In the genomic region with DNA sequence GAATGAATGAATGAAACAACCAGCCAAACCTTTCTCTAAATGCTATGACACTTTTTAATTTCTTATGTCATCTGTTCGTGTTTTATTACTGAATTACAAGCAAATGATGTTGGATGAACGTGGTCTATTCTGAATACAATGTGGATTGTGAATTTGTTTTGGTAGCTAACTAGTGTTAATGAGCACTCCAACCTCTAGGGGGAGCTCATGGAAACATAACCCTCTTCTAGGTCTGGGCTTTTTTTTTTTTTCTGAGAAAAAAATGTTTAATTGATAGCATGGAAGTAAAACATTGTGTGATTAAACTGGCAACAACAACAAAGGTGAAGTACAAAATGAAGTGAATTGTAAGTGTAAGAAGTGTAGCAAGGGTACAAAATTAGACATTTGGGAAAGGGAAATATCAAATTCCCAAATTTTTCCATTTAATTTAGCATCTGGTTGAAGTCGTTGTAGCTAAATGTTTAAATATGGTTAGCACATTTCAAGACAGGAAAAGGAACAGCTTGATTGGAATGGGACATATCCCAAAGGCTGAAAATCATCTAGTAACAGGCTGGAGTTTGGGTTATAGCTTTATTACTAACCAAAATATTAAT, we compare ENCODE assay signal across 8 cellular contexts. TPM values are rescaled to one million over a fixed set of nuclear protein-coding genes. Genes with fewer than 3 reads are reported as not detected.
A peak's percentile ranks its signal among the peaks of the same experiment; 100 is the strongest.
DNase-seq lines count a peak whose midpoint lies in the region; ATAC-seq, FAIRE-seq and TF ChIP-seq lines count a peak whose summit lies in the region.

No MANE protein-coding gene starts in this region.

- H3K4me1 ChIP-seq in K562 (replicated peaks in 1 of 2; ENCODE audit: control insufficient read depth in 2 of 2, insufficient read depth in 2 of 2, low read length in 2 of 2) (no peaks in the 10 kb centered on the region), mucosa of descending colon (ENCODE audit: low read depth) (no peaks in the 10 kb centered on the region)

- H3K79me2 ChIP-seq in K562 (ENCODE audit: control insufficient read depth, insufficient read depth, low read length), result no peaks in the 10 kb centered on the region

- CTCF ChIA-PET in activated naive CD4-positive, alpha-beta T cell treated with anti-CD3 and anti-CD28 coated beads for 36 hours (lab: Charles Lee), result interaction anchor here (0.6 to 1.2 kb wide), 8 partner anchors 16 to 183 kb away, joined by 3 to 5 read pairs (median 3); a partner anchor contains a TSS
- CTCF ChIA-PET in K562 (lab: Yijun Ruan, JAX; ENCODE audit: low intra/inter-chr PET ratio), result interaction anchor here (0.6 kb wide), 1 partner anchor 193 kb away, joined by 3 read pairs; no protein-coding TSS in a partner anchor

- POLR2A ChIA-PET in K562 (lab: Yijun Ruan, JAX), result interaction anchor here (0.7 kb wide), 1 partner anchor 45 kb away, joined by 3 read pairs; no protein-coding TSS in a partner anchor

- H3K9me3 ChIP-seq in K562 (replicated peaks; ENCODE audit: control insufficient read depth, insufficient read depth, low read depth, low read length) (no peaks in the 10 kb centered on the region), mucosa of descending colon (no peaks in the 10 kb centered on the region)

- no peak overlapping the region for H3K27ac Mint-ChIP-seq in activated naive CD4-positive, alpha-beta T cell treated with anti-CD3 and anti-CD28 coated beads for 36 hours

- no peaks in the 10 kb centered on the region for H3K4me1 Mint-ChIP-seq in activated naive CD4-positive, alpha-beta T cell treated with anti-CD3 and anti-CD28 coated beads for 36 hours (ENCODE audit: low read depth)

- no peaks in the 10 kb centered on the region for H3K9me1 ChIP-seq in K562 (ENCODE audit: control insufficient read depth, insufficient read depth, low read length)

- H4K20me1 ChIP-seq in K562 (replicated peaks; ENCODE audit: control insufficient read depth, insufficient read depth, low read length), result no peaks in the 10 kb centered on the region

- H3K27me3 ChIP-seq in H7 (ENCODE audit: control insufficient read depth, insufficient read depth, low read length) (no peaks in the 10 kb centered on the region), K562 (ENCODE audit: control insufficient read depth in 2 of 2, insufficient read depth in 2 of 2, low read length in 2 of 2) (no peaks in the 10 kb centered on the region)

- H3K27me3 Mint-ChIP-seq in activated naive CD4-positive, alpha-beta T cell treated with anti-CD3 and anti-CD28 coated beads for 36 hours (ENCODE audit: low read depth), result no peaks in the 10 kb centered on the region

- ATAC-seq in K562 (peak; percentile 61; the same call in 1 of the 3 replicates), mucosa of descending colon (no peak), sciatic nerve (no peak)

- no peak overlapping the region for H3K4me3 ChIP-seq in H7 (ENCODE audit: insufficient read depth, low read depth, low read length)
- H3K4me3 ChIP-seq in K562, result no peak overlapping the region
- H3K4me3 ChIP-seq in mucosa of descending colon, result no peak overlapping the region

- intact Hi-C loops in activated naive CD4-positive, alpha-beta T cell treated with anti-CD3 and anti-CD28 coated beads for 36 hours (cut with micrococcal nuclease), result loop anchor here (1.0 kb wide), 2 partner anchors 241 to 263 kb away; no protein-coding TSS in a partner anchor
- intact Hi-C loops in K562 (cut with micrococcal nuclease) (no loop called here), mucosa of descending colon (cut with DNase I, micrococcal nuclease) (loop anchor here in 1 of 2 donors (10.0 kb wide), 1 partner anchor 262 kb away; no protein-coding TSS in a partner anchor), sciatic nerve (cut with DNase I) (no loop called here)

- BruUV-seq in K562 (replicated peaks; lab: Mats Ljungman, UMichigan), result no TSS peak

- H2AFZ ChIP-seq in K562 (ENCODE audit: low read depth, low read length), result no peak overlapping the region

- TF ChIP-seq POLR2A in K562 (conservative IDR thresholded peaks at IDR 0.05), result no peak

- H3K4me3 Mint-ChIP-seq in activated naive CD4-positive, alpha-beta T cell treated with anti-CD3 and anti-CD28 coated beads for 36 hours, result no peak overlapping the region

- 0% methylated on average over 3 of the region's 3 CpGs for WGBS in K562 (ENCODE audit: insufficient coverage, low coverage, missing lambda C conversion rate)

- FAIRE-seq in K562 (lab: Jason Lieb, UNC), result peak; percentile 51

- no peak for TF ChIP-seq EP300 in K562 (IDR thresholded peaks at IDR 0.05; ENCODE audit: low read length)

- H3K36me3 ChIP-seq in H7 (replicated peaks; ENCODE audit: control insufficient read depth, insufficient read depth, low read length) (no peaks in the 10 kb centered on the region), K562 (ENCODE audit: control insufficient read depth, insufficient read depth, low read length) (no peaks in the 10 kb centered on the region), mucosa of descending colon (ENCODE audit: low read depth) (no peaks in the 10 kb centered on the region)

- H3K4me2 ChIP-seq in K562 (ENCODE audit: insufficient read depth, low read length), result no peak overlapping the region

- peaks cover 2% of the 10 kb centered on the region for H3K9me3 Mint-ChIP-seq in activated naive CD4-positive, alpha-beta T cell treated with anti-CD3 and anti-CD28 coated beads for 36 hours

- H3K9ac ChIP-seq in K562 (ENCODE audit: insufficient read depth in 1 of 2, low read depth in 2 of 2, low read length in 2 of 2), result no peak overlapping the region

- peak in 1 of 2 experiments; percentile 11; a peak in 1 of 4 replicates for TF ChIP-seq RAD21 in K562 (CRISPR knock-in tag; conservative IDR thresholded peaks at IDR 0.05 in 1 of 2, IDR thresholded peaks at IDR 0.05 in 1 of 2)

- H3K27ac ChIP-seq in K562 (ENCODE audit: extremely low read depth, low read depth, low read length), result no peak overlapping the region

- peak; percentile 25 for DNase-seq in activated naive CD4-positive, alpha-beta T cell treated with anti-CD3 and anti-CD28 coated beads for 36 hours
- DNase-seq in activated naive CD4-positive, alpha-beta T cell treated with Interleukin-2 at 50 U/mL for 16 hours, result no peak
- DNase-seq in H7 (peak; percentile 30), MV-4-11 (lab: John Stamatoyannopoulos, UW) (peak; percentile 65), K562 (ENCODE audit: extremely low read depth in 1 of 4, low spot score in 3 of 4) (peak; percentile 35 to 62 (median 56)), mucosa of descending colon (peak in 1 of 3 donors; percentile 77), sciatic nerve (ENCODE audit: low spot score) (no peak), NCI-H1930 (lab: John Stamatoyannopoulos, UW) (no peak)

- no peaks in the 10 kb centered on the region for H3K36me3 Mint-ChIP-seq in activated naive CD4-positive, alpha-beta T cell treated with anti-CD3 and anti-CD28 coated beads for 36 hours (ENCODE audit: low read depth)

- in situ Hi-C loops in K562 (cut with MboI), result no loop called here

- TF ChIP-seq CTCF in K562 (IDR thresholded peaks at IDR 0.05 in 2 of 3, conservative IDR thresholded peaks at IDR 0.05 in 1 of 3; ENCODE audit: insufficient read depth in 2 of 3, low read depth in 1 of 3, low read length in 3 of 3) (peak in 2 of 3 experiments; percentile 50 to 59; a peak in 4 of 6 replicates), mucosa of descending colon (IDR thresholded peaks at IDR 0.05) (peak; percentile 24)

TF ChIP-seq in K562, 482 proteins besides CTCF, POLR2A, EP300 and RAD21:
- TF ChIP-seq ZNF76 (CRISPR knock-in tag; IDR thresholded peaks at IDR 0.05; ENCODE audit: borderline replicate concordance) (no peak), ZNF384 (IDR thresholded peaks at IDR 0.05; ENCODE audit: low read depth, low read length) (peak; percentile 90)

RNA-seq across cellular contexts. Expression of a gene that starts 42.6 kb away (rescaled TPM):
- 1 to 10 TPM; 1.8 to 2.0 TPM for total RNA-seq in activated naive CD4-positive, alpha-beta T cell treated with anti-CD3 and anti-CD28 coated beads for 36 hours
- total RNA-seq in H7 (2014; rRNA removed; shearing (Covaris generic)), result 0.38 and 1.7 TPM in 2 replicates
- not detected in 2 replicates for total RNA-seq in K562 (2011; cell fraction: chromatin; rRNA removed; ENCODE audit: low replicate concordance)
- not detected in 2 replicates for total RNA-seq in K562 (2011; cell fraction: nucleolus; rRNA removed)
- total RNA-seq in K562 (2011; cell fraction: nucleoplasm; rRNA removed), result not detected in 2 replicates
- total RNA-seq in K562 (2014; rRNA removed), result not detected in 2 replicates
- total RNA-seq in K562 (2014; rRNA removed; fragmentation: Illumina TruSeq; extraction: Trizol), result not detected in 2 replicates
- not detected in 2 replicates for total RNA-seq in K562 (2015; rRNA removed; fragmentation: Illumina TruSeq; extraction: Trizol)
- total RNA-seq in K562 (2021), result not detected in 2 replicates
- 0.01 TPM in 1 of 2 replicates, not detected in the other for polyA plus RNA-seq in K562 (2011; rRNA removed)
- not detected in 2 replicates for polyA plus RNA-seq in K562 (2011; cell fraction: cytosol; rRNA removed)
- polyA plus RNA-seq in K562 (2011; cell fraction: nucleus; rRNA removed), result not detected in 2 replicates
- polyA plus RNA-seq in K562 (2012), result 0.06 TPM in 1 of 2 replicates, not detected in the other
- not detected in 2 replicates for polyA plus RNA-seq in K562 (2014; fragmentation: Illumina TruSeq; extraction: Trizol)
- polyA plus RNA-seq in K562 (2014; fragmentation: Nextera tagmentation; extraction: Ambion mirVana), result not detected
- polyA plus RNA-seq in K562 (2014; rRNA removed), result not detected in 2 replicates
- not detected in 2 replicates for polyA minus RNA-seq in K562 (2011; rRNA and poly(A)+ RNA removed)
- not detected in 2 replicates for polyA minus RNA-seq in K562 (2011; cell fraction: cytosol; rRNA and poly(A)+ RNA removed)
- not detected in 2 replicates for polyA minus RNA-seq in K562 (2011; cell fraction: nucleus; rRNA and poly(A)+ RNA removed)
- total RNA-seq in mucosa of descending colon, result 10 to 100 TPM in 1 of 3 donors, 1 to 10 TPM in 1, under 1 TPM in 1; 0.75 to 36.6 (median 8.4) TPM
- 5.4 TPM for total RNA-seq in sciatic nerve

Comparison
In these comparisons a context has a peak if more than half of its experiments do, and no peak if none do; other contexts are left out.
1. DNase-seq: peak in activated naive CD4-positive, alpha-beta T cell treated with anti-CD3 and anti-CD28 coated beads for 36 hours (single experiment), H7 (single experiment), MV-4-11 (single experiment) and K562 (4 of 4); none in activated naive CD4-positive, alpha-beta T cell treated with Interleukin-2 at 50 U/mL for 16 hours (single experiment), sciatic nerve (single experiment) and NCI-H1930 (0 of 2).